ENCODE assay signal across 10 cellular contexts in the genomic region with DNA sequence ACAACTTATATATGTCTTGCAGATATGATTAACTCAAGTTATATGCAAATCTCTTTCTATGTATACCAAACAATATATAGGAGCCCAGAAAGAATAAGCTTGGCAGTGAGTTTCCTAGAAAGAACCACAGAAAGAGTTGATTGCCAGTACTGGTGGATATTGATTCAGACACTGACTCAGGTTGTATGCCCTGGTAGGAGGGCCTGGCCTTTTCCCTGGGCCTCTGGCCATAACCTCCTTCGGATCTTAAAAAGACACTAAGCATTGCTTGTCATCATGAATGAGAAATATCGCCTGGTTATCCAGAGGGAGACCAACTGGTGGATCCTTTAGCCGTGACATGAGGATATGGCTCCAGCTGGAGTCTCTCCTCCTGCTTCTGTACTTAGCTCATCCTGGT.
"Had no signal": no experiment of that assay in that cellular context is flagged by ENCODE, and none has a peak within 500 bp of the region (broad histone marks: within the 10 kb centered on the region; RNA-seq: fewer than 3 reads in every experiment).

No MANE protein-coding gene starts in this region.

- H3K9me3 ChIP-seq: gastrocnemius medialis, heart right ventricle, sigmoid colon had no signal

- H3K9me3 Mint-ChIP-seq: activated T-cell treated with anti-CD3 and anti-CD28 coated beads, Interleukin-2, amount 50 U/mL, for 4 hours; T-helper 2 cell treated with Interferon-gamma antibody and Interleukin-4, amounts not matched to agents 5 μg/mL and 100 μg/mL, for 36 hours had no signal

- H3K27me3 ChIP-seq: gastrocnemius medialis, sigmoid colon had no signal

- DNase-seq: activated gamma-delta T cell; activated T-cell treated with anti-CD3 and anti-CD28 coated beads, Interleukin-2, amount 50 U/mL, for 4 hours; gastrocnemius medialis; sigmoid colon; stimulated activated CD4-positive, alpha-beta T cell treated with anti-CD3 and anti-CD28 coated beads, Interleukin-2, amount 100 ng/mL, for 24 hours; stimulated activated naive CD4-positive, alpha-beta T cell treated with Interleukin-2 at 50 U/mL for 16 hours had no signal

- H3K36me3 ChIP-seq: gastrocnemius medialis, heart right ventricle, sigmoid colon had no signal

- ATAC-seq: activated CD4-positive, CD25-positive, alpha-beta regulatory T cell treated with anti-CD3 and anti-CD28 coated beads, Interleukin-2, amount 50 U/mL, for 24 hours; activated T-cell treated with anti-CD3 and anti-CD28 coated beads, Interleukin-2, amount 50 U/mL, for 4 hours; gastrocnemius medialis had no signal

- H3K27ac ChIP-seq: gastrocnemius medialis, heart right ventricle, sigmoid colon had no signal

- H3K27ac Mint-ChIP-seq: activated naive CD8-positive, alpha-beta T cell; T-helper 2 cell treated with Interferon-gamma antibody and Interleukin-4, amounts not matched to agents 5 μg/mL and 100 μg/mL, for 36 hours had no signal

- H3K4me3 Mint-ChIP-seq: activated naive CD8-positive, alpha-beta T cell; activated T-cell treated with anti-CD3 and anti-CD28 coated beads, Interleukin-2, amount 50 U/mL, for 4 hours; T-helper 2 cell treated with Interferon-gamma antibody and Interleukin-4, amounts not matched to agents 5 μg/mL and 100 μg/mL, for 36 hours had no signal

- H3K36me3 Mint-ChIP-seq: activated naive CD8-positive, alpha-beta T cell had no signal

- H3K4me3 ChIP-seq: gastrocnemius medialis, heart right ventricle, sigmoid colon had no signal
